In genomic region chr1:2301607-2302291, GRCh38 we compare ENCODE assay signal across 10 cellular contexts.
DNase-seq lines count a peak whose midpoint lies in the region; ATAC-seq and TF ChIP-seq lines count a peak whose summit lies in the region.
"Had no signal": no experiment of that assay in that cellular context is flagged by ENCODE, and none has a peak within 500 bp of the region (broad histone marks: within the 10 kb centered on the region; RNA-seq: fewer than 3 reads in every experiment).

No MANE protein-coding gene starts in this region.

- H3K9me3 ChIP-seq in CD4-positive, CD25-positive, alpha-beta regulatory T cell (ENCODE audit: control insufficient read depth in 2 of 2, low read length in 2 of 2), result no peaks in the 10 kb centered on the region
- H3K9me3 ChIP-seq in colonic mucosa (no peaks in the 10 kb centered on the region), psoas muscle (no peaks in the 10 kb centered on the region), aorta (ENCODE audit: control insufficient read depth, low read length) (no peaks in the 10 kb centered on the region)

- intact Hi-C loops in colonic mucosa (cut with DNase I) (loop anchor here (5.0 kb wide), 1 partner anchor 59 kb away; no protein-coding TSS in a partner anchor), psoas muscle (cut with DNase I) (loop anchor here in 1 of 2 donors (10.0 kb wide), 1 partner anchor 67 kb away; no protein-coding TSS in a partner anchor), aorta (cut with DNase I) (no loop called here)

- peaks cover 9% of the 10 kb centered on the region for H3K36me3 Mint-ChIP-seq in CD4-positive, CD25-positive, alpha-beta regulatory T cell

- H3K27ac Mint-ChIP-seq in CD4-positive, CD25-positive, alpha-beta regulatory T cell, result peak overlapping the region; percentile 92 to 99 (median 98)

- no peak for DNase-seq in CD4-positive, CD25-positive, alpha-beta regulatory T cell
- no peak for DNase-seq in Jurkat, Clone E6-1 (ENCODE audit: low read depth, low spot score)
- no peak for DNase-seq in colonic mucosa
- DNase-seq in psoas muscle, result no peak
- no peak for DNase-seq in HK-2 (ENCODE audit: unreplicated experiment)
- DNase-seq in aorta, result no peak
- no peak for DNase-seq in NCI-H524 treated with DMSO at 0.1 percent for 48 hours (lab: John Stamatoyannopoulos, UW)
- DNase-seq: amniotic stem cell, NCI-H69 had no signal

- ATAC-seq in CD4-positive, CD25-positive, alpha-beta regulatory T cell (ENCODE audit: low read depth in 2 of 2), result no peak
- no peak for ATAC-seq in psoas muscle
- ATAC-seq in aorta (ENCODE audit: low FRiP score), result no peak
- no peak for ATAC-seq in HG02973 (IDR thresholded peaks at IDR 0.05; ENCODE audit: unreplicated experiment)

- WGBS in psoas muscle, 3 donors, result 83 to 90% (median 88%) methylated on average over 15 to 17 of the region's 17 CpGs
- WGBS in aorta, 2 donors, result 78 to 84% methylated on average over 15 to 17 of the region's 17 CpGs

- no peaks in the 10 kb centered on the region for H3K27me3 ChIP-seq in CD4-positive, CD25-positive, alpha-beta regulatory T cell (ENCODE audit: control insufficient read depth, insufficient read depth, low read length)
- H3K27me3 ChIP-seq in colonic mucosa, result no peaks in the 10 kb centered on the region
- no peaks in the 10 kb centered on the region for H3K27me3 ChIP-seq in psoas muscle (ENCODE audit: insufficient read depth in 3 of 3, low read length in 2 of 3)
- no peaks in the 10 kb centered on the region for H3K27me3 ChIP-seq in aorta (ENCODE audit: control insufficient read depth in 1 of 2, insufficient read depth in 2 of 2, low read length in 1 of 2)

- H3K27me3 Mint-ChIP-seq in CD4-positive, CD25-positive, alpha-beta regulatory T cell, result no peaks in the 10 kb centered on the region

- H3K27ac ChIP-seq in CD4-positive, CD25-positive, alpha-beta regulatory T cell (ENCODE audit: insufficient read depth, low read length, poor library complexity, severe bottlenecking), result peak overlapping the region; percentile 99
- H3K27ac ChIP-seq in colonic mucosa (peak overlapping the region; percentile 72), psoas muscle (peak overlapping the region; percentile 63), aorta (ENCODE audit: low read depth in 1 of 2, low read length in 2 of 2) (no peak overlapping the region)

- no peak overlapping the region for H3K4me3 ChIP-seq in CD4-positive, CD25-positive, alpha-beta regulatory T cell (ENCODE audit: low read depth, low read length)
- H3K4me3 ChIP-seq in Jurkat, Clone E6-1 (ENCODE audit: low read length), result peak overlapping the region; percentile 61
- no peak overlapping the region for H3K4me3 ChIP-seq in colonic mucosa
- no peak overlapping the region for H3K4me3 ChIP-seq in psoas muscle
- H3K4me3 ChIP-seq in aorta (ENCODE audit: low read length in 2 of 2), result no peak overlapping the region

- H3K4me1 ChIP-seq in CD4-positive, CD25-positive, alpha-beta regulatory T cell (ENCODE audit: control insufficient read depth, insufficient read depth, low read length, poor library complexity, severe bottlenecking), result peaks cover 56% of the 10 kb centered on the region
- peaks cover 14% of the 10 kb centered on the region for H3K4me1 ChIP-seq in colonic mucosa
- peaks cover 30% of the 10 kb centered on the region for H3K4me1 ChIP-seq in psoas muscle
- H3K4me1 ChIP-seq in aorta (ENCODE audit: control insufficient read depth in 1 of 2, insufficient read depth in 2 of 2, low read length in 2 of 2), result no peaks in the 10 kb centered on the region

- peaks cover 0 to 57% (median 24%) of the 10 kb centered on the region in 4 donors for H3K4me1 Mint-ChIP-seq in CD4-positive, CD25-positive, alpha-beta regulatory T cell

- no peak for TF ChIP-seq CTCF in colonic mucosa (IDR thresholded peaks at IDR 0.05)
- no peak for TF ChIP-seq CTCF in psoas muscle (IDR thresholded peaks at IDR 0.05)

- peak overlapping the region in 1 of 2 donors; percentile 74 for H3K9ac ChIP-seq in colonic mucosa (ENCODE audit: low read depth in 2 of 2, low read length in 2 of 2)

- peaks cover 31% of the 10 kb centered on the region for H3K36me3 ChIP-seq in CD4-positive, CD25-positive, alpha-beta regulatory T cell (ENCODE audit: control insufficient read depth, insufficient read depth, low read length)
- no peaks in the 10 kb centered on the region for H3K36me3 ChIP-seq in colonic mucosa
- peaks cover 3 to 35% of the 10 kb centered on the region in 2 donors for H3K36me3 ChIP-seq in psoas muscle (ENCODE audit: insufficient read depth in 1 of 2, low read depth in 1 of 2)
- H3K36me3 ChIP-seq in aorta (ENCODE audit: control insufficient read depth in 1 of 2, insufficient read depth in 2 of 2, low read length in 1 of 2), result peaks cover 0 to 10% of the 10 kb centered on the region in 2 donors

- H3K4me3 Mint-ChIP-seq in CD4-positive, CD25-positive, alpha-beta regulatory T cell, result peak overlapping the region; percentile 87 to 92 (median 90)

- peaks cover 0 to 2% (median 0%) of the 10 kb centered on the region in 7 donors for H3K9me3 Mint-ChIP-seq in CD4-positive, CD25-positive, alpha-beta regulatory T cell

Comparison
In these comparisons a context has a peak if more than half of its experiments do, and no peak if none do; other contexts are left out.
1. H3K27ac ChIP-seq: peak in CD4-positive, CD25-positive, alpha-beta regulatory T cell (single experiment), colonic mucosa (single experiment) and psoas muscle (single experiment); none in aorta (0 of 2).